Comparison of ENCODE assay signal across 9 cellular contexts in genomic region chr1:65003316-65003664, GRCh38. TPM values are rescaled to one million over a fixed set of nuclear protein-coding genes. Genes with fewer than 3 reads are reported as not detected.
DNase-seq lines count a peak whose midpoint lies in the region; ATAC-seq, FAIRE-seq and TF ChIP-seq lines count a peak whose summit lies in the region.
"Had no signal": no experiment of that assay in that cellular context is flagged by ENCODE, and none has a peak within 500 bp of the region (broad histone marks: within the 10 kb centered on the region; RNA-seq: fewer than 3 reads in every experiment).

No MANE protein-coding gene starts in this region.

- 11 to 14% methylated on average over 11 of the region's 11 CpGs for WGBS in esophagus squamous epithelium, 2 donors
- WGBS in pancreas, 2 donors: 7 to 12% methylated on average over 11 of the region's 11 CpGs

- FAIRE-seq in pancreas (lab: Jason Lieb, UNC): no peak

- H3K4me2 ChIP-seq in Karpas-422 (ENCODE audit: low read depth, low read length, poor library complexity, severe bottlenecking): no peak overlapping the region

- H3K9ac ChIP-seq in Karpas-422 (ENCODE audit: low read length): no peak overlapping the region

- H4K20me1 ChIP-seq in Karpas-422 (ENCODE audit: insufficient read depth, low read depth, low read length): no peaks in the 10 kb centered on the region

- intact Hi-C loops in esophagus squamous epithelium (cut with DNase I) (no loop called here), pancreas (cut with DNase I) (no loop called here)

- H3K4me1 ChIP-seq in SJCRH30: no peaks in the 10 kb centered on the region
- H3K4me1 ChIP-seq in esophagus squamous epithelium: peaks cover 9 to 35% (median 10%) of the 10 kb centered on the region in 3 donors
- H3K4me1 ChIP-seq in pancreas: peaks cover 3 to 4% (median 4%) of the 10 kb centered on the region in 3 donors
- no peaks in the 10 kb centered on the region for H3K4me1 ChIP-seq in Karpas-422 (ENCODE audit: low read length)

- H3K36me3 ChIP-seq in SJCRH30 (no peaks in the 10 kb centered on the region), esophagus squamous epithelium (no peaks in the 10 kb centered on the region), pancreas (no peaks in the 10 kb centered on the region), Karpas-422 (ENCODE audit: insufficient read depth, low read length) (no peaks in the 10 kb centered on the region)

- no peaks in the 10 kb centered on the region for H3K79me2 ChIP-seq in Karpas-422 (ENCODE audit: low read length)

- H3K27ac ChIP-seq in SJCRH30 (no peak overlapping the region), esophagus squamous epithelium (peak overlapping the region; percentile 91 to 98 (median 94)), pancreas (peak overlapping the region; percentile 71 to 94 (median 86)), Karpas-422 (ENCODE audit: low read length) (no peak overlapping the region)

- no peak for TF ChIP-seq CTCF in esophagus squamous epithelium (IDR thresholded peaks at IDR 0.05)
- TF ChIP-seq CTCF in pancreas (IDR thresholded peaks at IDR 0.05): no peak

- H3K4me3 ChIP-seq in SJCRH30 (peak overlapping the region; percentile 55; the same call in 1 of the 2 replicates), esophagus squamous epithelium (peak overlapping the region; percentile 60 to 77 (median 69)), pancreas (peak overlapping the region; percentile 44 to 56 (median 50)), Karpas-422 (ENCODE audit: low read length) (no peak overlapping the region)

- DNase-seq in ELF-1 (ENCODE audit: low read depth, low spot score) (peak; percentile 20), SJCRH30 (no peak), esophagus squamous epithelium (lab: John Stamatoyannopoulos, UW) (no peak), pancreas (no peak), Karpas-422 (no peak), EL (no peak)
- DNase-seq: NCI-H748 treated with DMSO at 0.1 percent for 48 hours had no signal

- H3K27me3 ChIP-seq in SJCRH30 (no peaks in the 10 kb centered on the region), esophagus squamous epithelium (no peaks in the 10 kb centered on the region), pancreas (no peaks in the 10 kb centered on the region), Karpas-422 (ENCODE audit: low read length) (no peaks in the 10 kb centered on the region)

- ATAC-seq in pancreas (peak in 2 of 4 donors; percentile 6 to 18), GM19328 (IDR thresholded peaks at IDR 0.05; ENCODE audit: unreplicated experiment) (no peak), HG03135 (IDR thresholded peaks at IDR 0.05; ENCODE audit: unreplicated experiment) (no peak)

- H3K9me3 ChIP-seq in SJCRH30 (replicated peaks) (0 out of 2 replicates have a peak, but pooled peaks cover 5% of the 10 kb centered on the region), esophagus squamous epithelium (no peaks in the 10 kb centered on the region), pancreas (no peaks in the 10 kb centered on the region), Karpas-422 (ENCODE audit: low read length) (no peaks in the 10 kb centered on the region)

- no peaks in the 10 kb centered on the region for H3K9me2 ChIP-seq in Karpas-422 (replicated peaks; ENCODE audit: insufficient read depth, low read length)

- no peak overlapping the region for H2AFZ ChIP-seq in Karpas-422 (ENCODE audit: low read length)

- no peak for TF ChIP-seq POLR2A in esophagus squamous epithelium (IDR thresholded peaks at IDR 0.05)

RNA-seq across cellular contexts. Expression of gene JAK1, which starts 36.9 kb away (rescaled TPM):
- 60.2 and 60.5 TPM in 2 replicates for total RNA-seq in SJCRH30 (2014; rRNA removed; shearing (Covaris generic))
- total RNA-seq in esophagus squamous epithelium: 10 to 100 TPM; 59.7 to 92.7 (median 64.1) TPM
- total RNA-seq in pancreas: 10 to 100 TPM; 44.3 to 89.8 (median 54.4) TPM
- 10 to 100 TPM; 15.5 to 26.5 TPM for polyA plus RNA-seq in pancreas
- 19.6 and 33.7 TPM in 2 replicates for total RNA-seq in Karpas-422 (2014; rRNA removed; shearing (Covaris generic); ENCODE audit: low replicate concordance)

Comparison
In these comparisons a context has a peak if more than half of its experiments do, and no peak if none do; other contexts are left out.
1. H3K27ac ChIP-seq: peak in esophagus squamous epithelium (4 of 4) and pancreas (4 of 4); none in SJCRH30 (single experiment) and Karpas-422 (single experiment).